ENCODE assay signal across 22 cellular contexts in the genomic region with DNA sequence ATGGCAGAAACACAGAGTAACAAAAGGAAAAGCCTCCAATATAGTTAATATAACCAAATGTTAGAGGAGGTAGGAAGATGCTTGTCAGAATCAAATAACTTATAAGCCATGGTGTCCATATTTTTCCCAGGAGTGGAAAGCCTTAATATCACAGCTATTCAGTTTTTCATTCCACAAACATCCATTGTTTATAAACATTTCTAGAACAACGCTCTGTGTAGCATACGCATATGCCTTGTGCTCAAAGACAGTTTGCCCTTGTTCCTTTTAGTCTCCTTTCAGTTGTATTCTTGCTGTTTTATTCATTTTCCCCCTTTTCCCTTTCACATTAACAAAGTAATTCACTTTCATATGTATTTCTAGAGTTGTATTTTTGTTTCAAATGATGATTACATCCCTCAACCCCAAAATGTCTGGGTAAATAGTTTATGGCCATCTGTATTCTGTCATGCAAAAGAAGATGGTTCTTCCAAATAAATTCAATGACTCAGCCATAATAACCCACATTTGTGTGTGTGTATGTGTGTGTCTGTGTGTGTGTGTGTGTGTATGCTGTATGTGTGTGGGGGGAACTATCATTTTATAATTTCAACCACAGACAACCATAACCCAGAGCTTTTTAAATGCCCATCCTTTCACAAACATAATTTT.
DNase-seq lines count a peak whose midpoint lies in the region; ATAC-seq and TF ChIP-seq lines count a peak whose summit lies in the region.
"Had no signal": no experiment of that assay in that cellular context is flagged by ENCODE, and none has a peak within 500 bp of the region (broad histone marks: within the 10 kb centered on the region; RNA-seq: fewer than 3 reads in every experiment).

No MANE protein-coding gene starts in this region.

- H3K4me1 Mint-ChIP-seq in brain (peaks cover 91% of the 10 kb centered on the region), HFFc6 (ENCODE audit: low read depth) (peaks cover 12% of the 10 kb centered on the region)
- H3K4me1 Mint-ChIP-seq in activated T-helper 17 cell treated with anti-CD3 and anti-CD28 coated beads, Interleukin-2, amount 50 U/mL, for 72 hours: no peaks in the 10 kb centered on the region
- H3K4me1 Mint-ChIP-seq: activated CD8-positive, alpha-beta memory T cell treated with anti-CD3 and anti-CD28 coated beads, Interleukin-2, amount 10 ng/mL, durations not matched to agents 7 days and 5 days; activated naive CD8-positive, alpha-beta T cell treated with anti-CD3 and anti-CD28 coated beads, Interleukin-2, amount 50 U/mL, for 24 hours had no signal

- H3K36me3 Mint-ChIP-seq in brain (peaks cover 10% of the 10 kb centered on the region), HFFc6 (ENCODE audit: low read depth) (peaks cover 10% of the 10 kb centered on the region; the same call in 1 of the 2 replicates)
- peaks cover 6% of the 10 kb centered on the region for H3K36me3 Mint-ChIP-seq in activated T-helper 17 cell treated with anti-CD3 and anti-CD28 coated beads, Interleukin-2, amount 50 U/mL, for 72 hours (ENCODE audit: low read depth)

- H3K4me1 ChIP-seq in liver (ENCODE audit: control insufficient read depth in 4 of 4, insufficient read depth in 4 of 4, low read length in 3 of 4) (peaks cover 11 to 34% (median 18%) of the 10 kb centered on the region in 4 donors), right lobe of liver (peaks cover 0 to 27% (median 12%) of the 10 kb centered on the region in 4 donors), left lung (no peaks in the 10 kb centered on the region), vagina (peaks cover 9% of the 10 kb centered on the region)

- TF ChIP-seq POLR2A in right lobe of liver (IDR thresholded peaks at IDR 0.05) (no peak), vagina (IDR thresholded peaks at IDR 0.05) (no peak)

- no peak for TF ChIP-seq RAD21 in liver (IDR thresholded peaks at IDR 0.05)

- H3K9me3 Mint-ChIP-seq in brain: no peaks in the 10 kb centered on the region
- no peaks in the 10 kb centered on the region for H3K9me3 Mint-ChIP-seq in activated T-helper 17 cell treated with anti-CD3 and anti-CD28 coated beads, Interleukin-2, amount 50 U/mL, for 72 hours
- no peaks in the 10 kb centered on the region for H3K9me3 Mint-ChIP-seq in HFFc6
- H3K9me3 Mint-ChIP-seq: activated naive CD8-positive, alpha-beta T cell treated with anti-CD3 and anti-CD28 coated beads, Interleukin-2, amount 50 U/mL, for 24 hours; activated T-helper 1 cell treated with anti-CD3 and anti-CD28 coated beads, Interleukin-12 subunit alpha, Interleukin-12 subunit beta, Interleukin-2, Interleukin-4 antibody, amounts not matched to agents 30 ng/mL and 10 ng/mL and 1 ng/mL, durations not matched to agents 14 hours and 24 hours and 36 hours had no signal

- H3K9me3 ChIP-seq in liver (ENCODE audit: control insufficient read depth in 4 of 4, low read length in 3 of 4) (no peaks in the 10 kb centered on the region), right lobe of liver (no peaks in the 10 kb centered on the region), left lung (no peaks in the 10 kb centered on the region), vagina (no peaks in the 10 kb centered on the region)
- H3K9me3 ChIP-seq: BE2C, psoas muscle had no signal

- WGBS in liver: 95% methylated on average over 2 of the region's 2 CpGs
- no CpG with 5 or more reads among the region's 2 CpGs for WGBS in right lobe of liver (ENCODE audit: insufficient coverage, low coverage, low lambda C conversion rate, missing lambda C conversion rate)

- H3K27ac Mint-ChIP-seq in brain: peak overlapping the region; percentile 84 to 95 (median 87)
- no peak overlapping the region for H3K27ac Mint-ChIP-seq in activated T-helper 17 cell treated with anti-CD3 and anti-CD28 coated beads, Interleukin-2, amount 50 U/mL, for 72 hours
- no peak overlapping the region for H3K27ac Mint-ChIP-seq in HFFc6
- H3K27ac Mint-ChIP-seq: activated CD8-positive, alpha-beta memory T cell treated with anti-CD3 and anti-CD28 coated beads, Interleukin-2, amount 10 ng/mL, durations not matched to agents 7 days and 5 days; activated naive CD8-positive, alpha-beta T cell treated with anti-CD3 and anti-CD28 coated beads, Interleukin-2, amount 50 U/mL, for 24 hours; activated T-helper 1 cell treated with anti-CD3 and anti-CD28 coated beads, Interleukin-12 subunit alpha, Interleukin-12 subunit beta, Interleukin-2, Interleukin-4 antibody, amounts not matched to agents 30 ng/mL and 10 ng/mL and 1 ng/mL, durations not matched to agents 14 hours and 24 hours and 36 hours had no signal

- H3K36me3 ChIP-seq in liver (ENCODE audit: control insufficient read depth in 4 of 4, insufficient read depth in 3 of 4, low read depth in 1 of 4, low read length in 3 of 4): no peaks in the 10 kb centered on the region
- H3K36me3 ChIP-seq in right lobe of liver: no peaks in the 10 kb centered on the region
- H3K36me3 ChIP-seq in left lung: no peaks in the 10 kb centered on the region
- no peaks in the 10 kb centered on the region for H3K36me3 ChIP-seq in vagina
- H3K36me3 ChIP-seq: BE2C, cardiac muscle cell had no signal

- H3K27me3 ChIP-seq in liver (ENCODE audit: control insufficient read depth in 4 of 4, insufficient read depth in 4 of 4, low read length in 3 of 4) (no peaks in the 10 kb centered on the region), right lobe of liver (no peaks in the 10 kb centered on the region), left lung (no peaks in the 10 kb centered on the region), vagina (no peaks in the 10 kb centered on the region)
- H3K27me3 ChIP-seq: BE2C, cardiac muscle cell had no signal

- intact Hi-C loops in right lobe of liver (cut with DNase I): no loop called here
- intact Hi-C loops in left lung (cut with DNase I): no loop called here
- intact Hi-C loops in vagina (cut with DNase I): no loop called here

- H3K4me3 Mint-ChIP-seq in brain (peak overlapping the region in 3 of 5 experiments; percentile 5 to 51 (median 46)), HFFc6 (no peak overlapping the region)
- no peak overlapping the region for H3K4me3 Mint-ChIP-seq in activated T-helper 17 cell treated with anti-CD3 and anti-CD28 coated beads, Interleukin-2, amount 50 U/mL, for 72 hours
- H3K4me3 Mint-ChIP-seq: activated CD8-positive, alpha-beta memory T cell treated with anti-CD3 and anti-CD28 coated beads, Interleukin-2, amount 10 ng/mL, durations not matched to agents 7 days and 5 days; activated naive CD8-positive, alpha-beta T cell treated with anti-CD3 and anti-CD28 coated beads, Interleukin-2, amount 50 U/mL, for 24 hours; activated T-helper 1 cell treated with anti-CD3 and anti-CD28 coated beads, Interleukin-12 subunit alpha, Interleukin-12 subunit beta, Interleukin-2, Interleukin-4 antibody, amounts not matched to agents 30 ng/mL and 10 ng/mL and 1 ng/mL, durations not matched to agents 14 hours and 24 hours and 36 hours had no signal

- no peak for ATAC-seq in right lobe of liver
- ATAC-seq in left lung: peak; percentile 35
- ATAC-seq in activated T-helper 17 cell treated with anti-CD3 and anti-CD28 coated beads, Interleukin-2, amount 50 U/mL, for 72 hours (replicated peaks): no peak
- ATAC-seq: activated CD8-positive, alpha-beta memory T cell treated with anti-CD3 and anti-CD28 coated beads, Interleukin-2, amount 10 ng/mL, durations not matched to agents 7 days and 5 days; activated naive CD8-positive, alpha-beta T cell treated with anti-CD3 and anti-CD28 coated beads, Interleukin-2, amount 50 U/mL, for 24 hours; psoas muscle had no signal

- no peak overlapping the region for H3K9ac ChIP-seq in liver (ENCODE audit: low read depth in 1 of 2, low read length in 2 of 2)

- DNase-seq in right lobe of liver (no peak), left lung (no peak), vagina (ENCODE audit: extremely low spot score in 2 of 2) (no peak), HFFc6 (no peak)
- no peak for DNase-seq in activated effector memory CD4-positive, alpha-beta T cell treated with Interleukin-2 at 50 U/mL for 16 hours
- DNase-seq: activated CD4-positive, alpha-beta T cell treated with anti-CD3 and anti-CD28 coated beads for 48 hours; activated CD8-positive, alpha-beta memory T cell treated with anti-CD3 and anti-CD28 coated beads, Interleukin-2, amount 10 ng/mL, durations not matched to agents 7 days and 5 days; activated naive CD8-positive, alpha-beta T cell treated with anti-CD3 and anti-CD28 coated beads, Interleukin-2, amount 50 U/mL, for 24 hours; BE2C; dermis blood vessel endothelial cell; midbrain; NCI-H1417 treated with DMSO at 0.1 percent for 48 hours; NCI-H69; psoas muscle; SHP77 treated with DMSO at 0.1 percent for 48 hours; stimulated activated CD4-positive, alpha-beta T cell treated with anti-CD3 and anti-CD28 coated beads, Interleukin-4, amount 100 ng/mL, for 1 hour had no signal

- H3K4me3 ChIP-seq in liver (ENCODE audit: low read depth in 1 of 3, low read length in 3 of 3) (no peak overlapping the region), right lobe of liver (no peak overlapping the region), left lung (no peak overlapping the region), vagina (no peak overlapping the region)
- H3K4me3 ChIP-seq: cardiac muscle cell, psoas muscle had no signal

- H3K27ac ChIP-seq in liver (ENCODE audit: low read depth in 1 of 2, low read length in 2 of 2) (peak overlapping the region; percentile 35 to 46), right lobe of liver (no peak overlapping the region), left lung (no peak overlapping the region), vagina (peak overlapping the region; percentile 34)
- H3K27ac ChIP-seq: 22Rv1, cardiac muscle cell, psoas muscle had no signal

- H3K27me3 Mint-ChIP-seq in brain (peaks cover 3% of the 10 kb centered on the region), HFFc6 (ENCODE audit: insufficient read depth) (peaks cover 2% of the 10 kb centered on the region; the same call in 1 of the 2 replicates)
- no peaks in the 10 kb centered on the region for H3K27me3 Mint-ChIP-seq in activated T-helper 17 cell treated with anti-CD3 and anti-CD28 coated beads, Interleukin-2, amount 50 U/mL, for 72 hours
- H3K27me3 Mint-ChIP-seq: activated CD8-positive, alpha-beta memory T cell treated with anti-CD3 and anti-CD28 coated beads, Interleukin-2, amount 10 ng/mL, durations not matched to agents 7 days and 5 days; activated naive CD8-positive, alpha-beta T cell treated with anti-CD3 and anti-CD28 coated beads, Interleukin-2, amount 50 U/mL, for 24 hours had no signal

- TF ChIP-seq CTCF in liver (IDR thresholded peaks at IDR 0.05; ENCODE audit: low read depth, low read length, missing input control) (no peak), right lobe of liver (IDR thresholded peaks at IDR 0.05) (no peak), brain (conservative IDR thresholded peaks at IDR 0.05) (no peak), left lung (IDR thresholded peaks at IDR 0.05) (no peak), vagina (IDR thresholded peaks at IDR 0.05) (no peak), HFFc6 (IDR thresholded peaks at IDR 0.05) (no peak)

TF ChIP-seq in liver, 16 proteins besides CTCF, POLR2A, EP300 and RAD21 (continues in another document):
- TF ChIP-seq, protein P1, sequence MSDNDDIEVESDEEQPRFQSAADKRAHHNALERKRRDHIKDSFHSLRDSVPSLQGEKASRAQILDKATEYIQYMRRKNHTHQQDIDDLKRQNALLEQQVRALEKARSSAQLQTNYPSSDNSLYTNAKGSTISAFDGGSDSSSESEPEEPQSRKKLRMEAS (IDR thresholded peaks at IDR 0.05): no peak
- TF ChIP-seq FOXA2 (IDR thresholded peaks at IDR 0.05) (no peak), HNF4A (conservative IDR thresholded peaks at IDR 0.05) (no peak), FOXA1 (IDR thresholded peaks at IDR 0.05) (no peak)

Comparison
In these comparisons a context has a peak if more than half of its experiments do, and no peak if none do; other contexts are left out.
1. H3K27ac ChIP-seq: peak in liver (2 of 2) and vagina (single experiment); none in right lobe of liver (0 of 3) and left lung (0 of 2).
2. H3K27ac Mint-ChIP-seq: peak in brain (5 of 5); none in activated T-helper 17 cell treated with anti-CD3 and anti-CD28 coated beads, Interleukin-2, amount 50 U/mL, for 72 hours (single experiment) and HFFc6 (single experiment).
3. H3K4me3 Mint-ChIP-seq: peak in brain (3 of 5); none in activated T-helper 17 cell treated with anti-CD3 and anti-CD28 coated beads, Interleukin-2, amount 50 U/mL, for 72 hours (single experiment) and HFFc6 (single experiment).